ENCODE assay signal across 32 cellular contexts in genomic region chrX:39672405-39672804, GRCh38.
"Had no signal": no experiment of that assay in that cellular context is flagged by ENCODE, and none has a peak within 500 bp of the region (broad histone marks: within the 10 kb centered on the region; RNA-seq: fewer than 3 reads in every experiment).

No MANE protein-coding gene starts in this region.

- H3K4me1 ChIP-seq: adrenal gland had no signal

- FAIRE-seq: bronchial epithelial cell, TTC549 had no signal

- H3K27me3 ChIP-seq: cardiac muscle cell had no signal

- H3K4me3 ChIP-seq: adrenal gland, cardiac muscle cell had no signal

- ATAC-seq: activated CD8-positive, alpha-beta T cell treated with anti-CD3 and anti-CD28 coated beads for 36 hours; activated naive CD4-positive, alpha-beta T cell treated with anti-CD3 and anti-CD28 coated beads, Interleukin-2, amount 50 U/mL, for 72 hours; activated T-cell treated with anti-CD3 and anti-CD28 coated beads, Interleukin-2, amount 50 U/mL, for 4 hours; activated T-cell treated with anti-CD3 and anti-CD28 coated beads, Interleukin-2, amount 50 U/mL, for 72 hours; activated T-helper 17 cell treated with anti-CD3 and anti-CD28 coated beads, Interleukin-2, amount 50 U/mL, for 72 hours had no signal

- H3K27ac ChIP-seq: adrenal gland, cardiac muscle cell, VCaP had no signal

- H3K9me3 ChIP-seq: adrenal gland had no signal

- H3K36me3 ChIP-seq: adrenal gland, cardiac muscle cell had no signal

- DNase-seq: activated B cell treated with CpG ODN at 0.5 μM for 24 hours; activated CD4-positive, alpha-beta memory T cell treated with anti-CD3 and anti-CD28 coated beads for 36 hours; activated CD4-positive, alpha-beta T cell treated with anti-CD3 and anti-CD28 coated beads for 4 hours; activated CD4-positive, alpha-beta T cell treated with anti-CD3 and anti-CD28 coated beads, Interleukin-2, amount 10 ng/mL, durations not matched to agents 24 days and 14 days; activated CD4-positive, alpha-beta T cell treated with anti-CD3 and anti-CD28 coated beads, Interleukin-2, amount 50 U/mL, for 1 hour; activated CD4-positive, alpha-beta T cell treated with anti-CD3 and anti-CD28 coated beads, Interleukin-2, amount 50 U/mL, for 4 hours; activated CD4-positive, CD25-positive, alpha-beta regulatory T cell treated with anti-CD3 and anti-CD28 coated beads, Interleukin-2, amount 50 U/mL, for 72 hours; activated CD8-positive, alpha-beta memory T cell treated with anti-CD3 and anti-CD28 coated beads, Interleukin-2, amount 50 U/mL, for 4 hours; activated CD8-positive, alpha-beta T cell treated with anti-CD3 and anti-CD28 coated beads for 36 hours; activated effector memory CD4-positive, alpha-beta T cell treated with anti-CD3 and anti-CD28 coated beads, Interleukin-2, amount 50 U/mL, for 16 hours; activated gamma-delta T cell treated with Interleukin-2 at 50 U/mL for 16 hours; activated naive CD4-positive, alpha-beta T cell; activated naive CD4-positive, alpha-beta T cell treated with anti-CD3 and anti-CD28 coated beads for 36 hours; activated naive CD4-positive, alpha-beta T cell treated with anti-CD3 and anti-CD28 coated beads, Interleukin-2, amount 50 U/mL, for 16 hours; activated naive CD8-positive, alpha-beta T cell treated with anti-CD3 and anti-CD28 coated beads for 36 hours; activated T-cell treated with anti-CD3 and anti-CD28 coated beads for 4 hours; activated T-cell treated with anti-CD3 and anti-CD28 coated beads, Interleukin-2, amount 50 U/mL, for 1 hour; activated T-cell treated with anti-CD3 and anti-CD28 coated beads, Interleukin-2, amount 50 U/mL, for 4 hours; activated T-cell treated with anti-CD3 and anti-CD28 coated beads, Interleukin-2, amount 50 U/mL, for 72 hours; adrenal gland; amniotic stem cell; aorta; caudate nucleus; cerebellar nuclear complex; T-helper 2 cell; T-helper 9 cell had no signal
